ENCODE assay signal across 12 cellular contexts in the genomic region with DNA sequence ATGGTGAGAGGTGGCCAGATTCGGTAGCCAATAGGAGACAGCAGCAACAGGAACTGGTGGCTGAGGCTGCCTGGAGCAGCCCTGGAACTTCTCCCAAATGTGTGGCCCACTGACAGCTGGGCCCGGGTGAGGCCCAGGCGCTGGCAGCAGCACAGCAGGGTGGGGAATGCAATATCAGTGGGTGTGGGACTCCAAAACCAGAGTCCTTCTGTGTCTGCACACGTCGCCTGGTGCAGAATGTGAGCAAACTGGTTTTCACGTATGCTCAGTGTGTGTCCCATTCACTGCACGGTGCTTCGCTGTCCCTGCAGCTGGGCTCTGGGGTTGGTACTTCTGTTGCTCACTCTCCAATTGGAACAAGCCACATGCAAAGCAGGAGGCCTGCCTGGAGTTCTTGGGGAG. TPM values are rescaled to one million over a fixed set of nuclear protein-coding genes. Genes with fewer than 3 reads are reported as not detected.
DNase-seq lines count a peak whose midpoint lies in the region; ATAC-seq and TF ChIP-seq lines count a peak whose summit lies in the region.
"Had no signal": no experiment of that assay in that cellular context is flagged by ENCODE, and none has a peak within 500 bp of the region (broad histone marks: within the 10 kb centered on the region; RNA-seq: fewer than 3 reads in every experiment).

No MANE protein-coding gene starts in this region.

- no peaks in the 10 kb centered on the region for H3K27me3 Mint-ChIP-seq in Calu3 (ENCODE audit: unreplicated experiment)
- H3K27me3 Mint-ChIP-seq in progenitor cell of endocrine pancreas, result peaks cover 9% of the 10 kb centered on the region
- H3K27me3 Mint-ChIP-seq in T-cell, result peaks cover 0 to 3% of the 10 kb centered on the region in 2 donors

- CTCF ChIA-PET in Calu3 (lab: Charles Lee) (no interaction called here), RWPE1 (lab: Yijun Ruan, JAX) (interaction anchor here (1.2 kb wide), 1 partner anchor 236 kb away, joined by 5 read pairs; no protein-coding TSS in a partner anchor), T-cell (lab: Charles Lee) (no interaction called here)

- peak overlapping the region; percentile 5 for H3K4me3 ChIP-seq in left ventricle myocardium inferior
- H3K4me3 ChIP-seq: cardiac muscle cell had no signal

- H3K36me3 Mint-ChIP-seq in Calu3 (ENCODE audit: insufficient read depth, unreplicated experiment), result peaks cover 18% of the 10 kb centered on the region
- no peaks in the 10 kb centered on the region for H3K36me3 Mint-ChIP-seq in progenitor cell of endocrine pancreas (ENCODE audit: insufficient read depth)
- H3K36me3 Mint-ChIP-seq in T-cell, result peaks cover 8% of the 10 kb centered on the region

- peaks cover 3% of the 10 kb centered on the region for H3K36me3 ChIP-seq in left ventricle myocardium inferior
- H3K36me3 ChIP-seq: cardiac muscle cell had no signal

- H3K4me1 Mint-ChIP-seq in Calu3 (ENCODE audit: low read depth, unreplicated experiment) (peaks cover 28% of the 10 kb centered on the region), progenitor cell of endocrine pancreas (ENCODE audit: low read depth) (peaks cover 30% of the 10 kb centered on the region), T-cell (peaks cover 11 to 17% (median 15%) of the 10 kb centered on the region in 3 donors)

- H3K27ac Mint-ChIP-seq in Calu3 (ENCODE audit: unreplicated experiment) (no peak overlapping the region), progenitor cell of endocrine pancreas (peak overlapping the region; percentile 86), T-cell (no peak overlapping the region)

- TF ChIP-seq CTCF in Calu3 (IDR thresholded peaks at IDR 0.05; ENCODE audit: unreplicated experiment) (no peak), RWPE1 (conservative IDR thresholded peaks at IDR 0.05; ENCODE audit: low read depth) (no peak), left ventricle myocardium inferior (IDR thresholded peaks at IDR 0.05; ENCODE audit: borderline replicate concordance) (no peak), progenitor cell of endocrine pancreas (IDR thresholded peaks at IDR 0.05; ENCODE audit: unreplicated experiment) (no peak)

- no peaks in the 10 kb centered on the region for H3K9me3 Mint-ChIP-seq in Calu3 (ENCODE audit: low read depth, unreplicated experiment)
- H3K9me3 Mint-ChIP-seq in progenitor cell of endocrine pancreas (ENCODE audit: low read depth), result no peaks in the 10 kb centered on the region
- no peaks in the 10 kb centered on the region for H3K9me3 Mint-ChIP-seq in T-cell

- no peaks in the 10 kb centered on the region for H3K27me3 ChIP-seq in left ventricle myocardium inferior (ENCODE audit: low read depth)
- H3K27me3 ChIP-seq: cardiac muscle cell had no signal

- H3K4me3 Mint-ChIP-seq in Calu3 (ENCODE audit: low read depth, unreplicated experiment), result no peak overlapping the region
- H3K4me3 Mint-ChIP-seq in progenitor cell of endocrine pancreas (ENCODE audit: low read depth), result no peak overlapping the region
- no peak overlapping the region for H3K4me3 Mint-ChIP-seq in T-cell

- ATAC-seq in GM18519 (IDR thresholded peaks at IDR 0.05; ENCODE audit: low FRiP score, unreplicated experiment) (no peak), T-cell (replicated peaks in 1 of 4) (no peak), GM19324 (IDR thresholded peaks at IDR 0.05; ENCODE audit: low FRiP score, unreplicated experiment) (no peak), HG02798 (IDR thresholded peaks at IDR 0.05; ENCODE audit: poor library complexity, unreplicated experiment) (no peak)
- ATAC-seq: activated CD4-positive, CD25-positive, alpha-beta regulatory T cell treated with anti-CD3 and anti-CD28 coated beads, Interleukin-2, amount 50 U/mL, for 24 hours had no signal

- POLR2A ChIA-PET in RWPE1 (lab: Yijun Ruan, JAX; ENCODE audit: low non-redundant PET) (no interaction called here), T-cell (lab: Charles Lee) (no interaction called here)

- H3K27ac ChIP-seq in RWPE1 (peak overlapping the region; percentile 46), left ventricle myocardium inferior (replicated peaks) (peak overlapping the region; percentile 89)
- H3K27ac ChIP-seq: cardiac muscle cell had no signal

- BruUV-seq in Calu3 (replicated peaks; lab: Mats Ljungman, UMichigan), result no TSS peak

- DNase-seq in Calu3 (peak; percentile 31), RWPE1 (ENCODE audit: low spot score) (peak; percentile 38), left ventricle myocardium inferior (peak; percentile 65), progenitor cell of endocrine pancreas (ENCODE audit: low spot score, unreplicated experiment) (no peak), T-cell (no peak)
- DNase-seq: MV-4-11, NCI-H82 had no signal

- intact Hi-C loops in Calu3 (cut with micrococcal nuclease; ENCODE audit: unreplicated experiment) (loop anchor here (5.0 kb wide), 1 partner anchor 349 kb away; no protein-coding TSS in a partner anchor), left ventricle myocardium inferior (cut with micrococcal nuclease) (loop anchor here (5.0 kb wide), 1 partner anchor 234 kb away; no protein-coding TSS in a partner anchor)

- H3K9me3 ChIP-seq in left ventricle myocardium inferior (replicated peaks), result no peaks in the 10 kb centered on the region

- peaks cover 73% of the 10 kb centered on the region for H3K4me1 ChIP-seq in left ventricle myocardium inferior

RNA-seq across cellular contexts. Expression of a gene that starts 14.4 kb away (rescaled TPM):
- 61.3 and 79.2 TPM in 2 replicates for total RNA-seq in Calu3 (2022)
- 1.8 TPM for total RNA-seq in left ventricle myocardium inferior
- total RNA-seq in progenitor cell of endocrine pancreas, result 39.2 and 39.7 TPM in 2 replicates
- 1 to 10 TPM; 1.5 to 7.8 (median 3.0) TPM for total RNA-seq in T-cell

Comparison
In these comparisons a context has a peak if more than half of its experiments do, and no peak if none do; other contexts are left out.
1. DNase-seq: peak in Calu3 (single experiment), RWPE1 (single experiment) and left ventricle myocardium inferior (single experiment); none in progenitor cell of endocrine pancreas (single experiment) and T-cell (0 of 34).